8 cellular contexts compared by ENCODE assay signal in the genomic region with DNA sequence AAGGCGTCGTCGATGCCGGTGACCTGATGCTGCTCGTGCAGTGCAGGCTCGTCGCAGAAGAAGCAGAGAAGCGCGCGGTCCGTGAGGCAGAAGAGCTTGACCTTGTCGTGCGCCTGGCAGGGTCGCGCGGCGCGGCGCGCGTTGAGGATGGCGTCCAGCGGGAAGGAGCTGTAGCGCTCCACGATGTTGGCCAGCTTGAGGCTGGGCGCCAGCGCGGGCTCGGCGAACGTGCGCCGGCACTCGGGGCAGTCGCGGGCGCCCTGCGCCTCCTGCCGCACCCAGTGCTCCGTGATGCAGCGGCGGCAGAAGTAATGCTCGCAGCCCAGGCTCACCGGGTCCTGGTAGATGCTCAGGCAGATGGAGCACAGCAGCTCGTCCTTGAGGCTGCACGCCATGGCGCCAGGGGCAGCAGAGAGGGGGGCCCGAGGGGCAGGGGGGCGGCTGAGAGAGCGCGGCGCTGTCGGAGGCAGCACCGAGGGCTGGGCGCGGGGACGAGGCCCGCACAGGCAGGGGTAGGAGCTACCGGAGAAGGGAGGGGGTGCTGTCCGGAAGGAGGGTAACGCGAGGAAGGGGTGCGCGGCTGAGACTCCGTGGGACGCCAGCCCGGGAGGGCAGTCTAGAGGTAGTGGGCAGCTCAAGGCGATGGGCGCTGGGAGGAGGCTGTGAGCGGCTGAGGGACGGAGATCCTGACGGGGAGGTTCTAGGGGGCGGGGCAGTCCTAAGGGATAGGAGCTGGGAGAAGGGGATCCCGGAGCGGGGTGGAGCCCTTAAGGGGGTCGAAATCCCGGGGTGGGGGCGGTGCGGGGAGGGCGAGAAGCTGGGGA. TPM values are rescaled to one million over a fixed set of nuclear protein-coding genes. Genes with fewer than 3 reads are reported as not detected.
DNase-seq lines count a peak whose midpoint lies in the region; ATAC-seq and TF ChIP-seq lines count a peak whose summit lies in the region.

No MANE protein-coding gene starts in this region.

- H3K4me1 ChIP-seq in thoracic aorta (ENCODE audit: control insufficient read depth in 1 of 2, low read depth in 2 of 2) = peaks cover 7 to 15% of the 10 kb centered on the region in 2 donors

- TF ChIP-seq CTCF in epithelial cell of proximal tubule (conservative IDR thresholded peaks at IDR 0.05; ENCODE audit: low read depth, low read length) (no peak), thoracic aorta (IDR thresholded peaks at IDR 0.05) (peak; percentile 12)

- H3K27me3 ChIP-seq in H7 (ENCODE audit: control insufficient read depth, insufficient read depth, low read length) (peaks cover 5% of the 10 kb centered on the region; the same call in 1 of the 2 replicates), thoracic aorta (replicated peaks; ENCODE audit: insufficient read depth) (no peaks in the 10 kb centered on the region)

- H3K4me3 ChIP-seq in H7 (ENCODE audit: insufficient read depth, low read depth, low read length) (peak overlapping the region; percentile 80), epithelial cell of proximal tubule (ENCODE audit: low read depth, low read length) (peak overlapping the region; percentile 69), thoracic aorta (peak overlapping the region; percentile 89)

- H3K36me3 ChIP-seq in H7 (replicated peaks; ENCODE audit: control insufficient read depth, insufficient read depth, low read length) = no peaks in the 10 kb centered on the region
- H3K36me3 ChIP-seq in thoracic aorta = no peaks in the 10 kb centered on the region

- DNase-seq in ELF-1 (ENCODE audit: low read depth, low spot score) = peak; percentile 81
- DNase-seq in H7 = peak; percentile 87
- DNase-seq in NCI-H1105 (lab: John Stamatoyannopoulos, UW) = peak; percentile 64
- DNase-seq in activated CD4-positive, alpha-beta T cell treated with anti-CD3 and anti-CD28 coated beads, Interleukin-2, amount 50 U/mL, for 1 hour = peak; percentile 27
- DNase-seq in epithelial cell of proximal tubule (ENCODE audit: low read depth) = no peak
- peak; percentile 61 for DNase-seq in myocyte (ENCODE audit: low read depth)
- DNase-seq in thoracic aorta (ENCODE audit: low spot score) = no peak

- H3K9me3 ChIP-seq in thoracic aorta = no peaks in the 10 kb centered on the region

- H3K27ac ChIP-seq in thoracic aorta = peak overlapping the region; percentile 68 to 77

- ATAC-seq in thoracic aorta (ENCODE audit: insufficient number of reproducible peaks, low FRiP score, low read depth) (peak; percentile 33), GM18520 (IDR thresholded peaks at IDR 0.05; ENCODE audit: unreplicated experiment) (no peak)

RNA-seq across cellular contexts. Expression of gene TRIM62, which starts 0.6 kb away (rescaled TPM):
- 10.6 and 13.2 TPM in 2 replicates for total RNA-seq in H7 (2014; rRNA removed; shearing (Covaris generic))
- 1.4 and 3.2 TPM in 2 replicates for total RNA-seq in epithelial cell of proximal tubule
- 16.8 and 20.8 TPM in 2 replicates for total RNA-seq in myocyte
- polyA plus RNA-seq in myocyte (2012) = 7.5 TPM
- 10 to 100 TPM; 13.0 to 14.0 TPM for total RNA-seq in thoracic aorta

Comparison
In these comparisons a context has a peak if more than half of its experiments do, and no peak if none do; other contexts are left out.
1. DNase-seq: peak in ELF-1 (single experiment), H7 (single experiment), NCI-H1105 (single experiment), activated CD4-positive, alpha-beta T cell treated with anti-CD3 and anti-CD28 coated beads, Interleukin-2, amount 50 U/mL, for 1 hour (single experiment) and myocyte (single experiment); none in epithelial cell of proximal tubule (single experiment) and thoracic aorta (single experiment).
2. Peak in every context shown above with its lines, with median percentiles within 50 percentile points of each other: H3K4me3 ChIP-seq.